ENCODE assay signal across 8 cellular contexts in genomic region chr15:99925661-99926461, GRCh38.
DNase-seq lines count a peak whose midpoint lies in the region; ATAC-seq and TF ChIP-seq lines count a peak whose summit lies in the region.

No MANE protein-coding gene starts in this region.

- peaks cover 18% of the 10 kb centered on the region for H3K4me1 ChIP-seq in CD8-positive, alpha-beta T cell (ENCODE audit: insufficient read depth, low read length)
- peaks cover 14% of the 10 kb centered on the region for H3K4me1 ChIP-seq in mammary epithelial cell (ENCODE audit: insufficient read depth, low read length)

- H3K9ac ChIP-seq in mammary epithelial cell (ENCODE audit: insufficient read depth, low read length), result no peak overlapping the region

- H3K79me2 ChIP-seq in mammary epithelial cell (ENCODE audit: insufficient read depth, low read length), result no peaks in the 10 kb centered on the region

- TF ChIP-seq CTCF in CD8-positive, alpha-beta T cell (IDR thresholded peaks at IDR 0.05), result no peak
- TF ChIP-seq CTCF in WTC11 (IDR thresholded peaks at IDR 0.05) (no peak), mammary epithelial cell (conservative IDR thresholded peaks at IDR 0.05 in 1 of 2, IDR thresholded peaks at IDR 0.05 in 1 of 2; ENCODE audit: extremely low read depth in 1 of 2, insufficient read depth in 1 of 2, low read depth in 1 of 2, low read length in 2 of 2) (no peak)

- in situ Hi-C loops in mammary epithelial cell (cut with MboI; ENCODE audit: low sequenced_read_pairs in 2 of 2), result loop anchor here in 1 of 2 donors (5.0 kb wide), 1 partner anchor 411 kb away; no protein-coding TSS in a partner anchor

- H3K36me3 ChIP-seq in CD8-positive, alpha-beta T cell (ENCODE audit: insufficient read depth, low read length), result no peaks in the 10 kb centered on the region
- no peaks in the 10 kb centered on the region for H3K36me3 ChIP-seq in mammary epithelial cell (ENCODE audit: insufficient read depth, low read length)

- peak; percentile 51 to 89 (median 72) for DNase-seq in CD8-positive, alpha-beta T cell
- peak; percentile 61 for DNase-seq in WTC11 (ENCODE audit: low spot score)
- DNase-seq in mammary epithelial cell, result peak; percentile 46
- peak; percentile 67 to 83 for DNase-seq in left colon
- DNase-seq in stimulated activated CD4-positive, alpha-beta T cell treated with anti-CD3 and anti-CD28 coated beads, Interleukin-4, amount 100 ng/mL, for 1 hour, result peak; percentile 71
- DNase-seq in OCI-M2 (lab: John Stamatoyannopoulos, UW; ENCODE audit: unreplicated experiment), result no peak

- no peaks in the 10 kb centered on the region for H4K20me1 ChIP-seq in mammary epithelial cell (ENCODE audit: insufficient read depth, low read length)

- no peaks in the 10 kb centered on the region for H3K9me3 Mint-ChIP-seq in CD8-positive, alpha-beta T cell
- H3K9me3 Mint-ChIP-seq in WTC11, result no peaks in the 10 kb centered on the region

- POLR2A ChIA-PET in CD8-positive, alpha-beta T cell (lab: Charles Lee), result interaction anchor here (0.8 to 2.2 kb wide), 5 partner anchors 405 to 676 kb away, joined by 3 to 8 read pairs (median 4); partner anchors contain the start of genes ASB7 and LINS1
- POLR2A ChIA-PET in WTC11 (lab: Charles Lee), result no interaction called here

- no TSS peak for BruUV-seq in mammary epithelial cell (replicated peaks; lab: Mats Ljungman, UMichigan)

- CTCF ChIA-PET in CD8-positive, alpha-beta T cell (lab: Charles Lee), result interaction anchor here (0.8 to 3.1 kb wide), 4 partner anchors 26 to 424 kb away, joined by 3 to 19 read pairs (median 10); no protein-coding TSS in a partner anchor
- CTCF ChIA-PET in WTC11 (lab: Charles Lee) (interaction anchor here (1.1 to 1.7 kb wide), 4 partner anchors 57 to 424 kb away, joined by 6 to 14 read pairs (median 10); no protein-coding TSS in a partner anchor), mammary epithelial cell (lab: Charles Lee; ENCODE audit: low non-redundant PET) (interaction anchor here (1.1 kb wide), 1 partner anchor 425 kb away, joined by 3 read pairs; no protein-coding TSS in a partner anchor)

- WGBS in mammary epithelial cell (ENCODE audit: low coverage, missing lambda C conversion rate), result 12% methylated on average over 7 of the region's 33 CpGs

- peak overlapping the region; percentile 94 for H3K4me2 ChIP-seq in mammary epithelial cell (ENCODE audit: insufficient read depth, low read depth, low read length)

- H3K27me3 ChIP-seq in CD8-positive, alpha-beta T cell (ENCODE audit: insufficient read depth, low read length), result no peaks in the 10 kb centered on the region
- H3K27me3 ChIP-seq in mammary epithelial cell (ENCODE audit: insufficient read depth, low read length), result no peaks in the 10 kb centered on the region

- H3K36me3 Mint-ChIP-seq in CD8-positive, alpha-beta T cell, result no peaks in the 10 kb centered on the region
- no peaks in the 10 kb centered on the region for H3K36me3 Mint-ChIP-seq in WTC11

- dilution Hi-C loops in mammary epithelial cell (cut with HindIII; ENCODE audit: low sequenced_read_pairs), result loop anchor here (25.0 kb wide), 1 partner anchor 411 kb away; the partner anchor contains the start of gene ADAMTS17

- H3K4me3 ChIP-seq in CD8-positive, alpha-beta T cell (ENCODE audit: low read depth, low read length), result peak overlapping the region; percentile 60
- peak overlapping the region; percentile 48 to 53 (median 48) for H3K4me3 ChIP-seq in mammary epithelial cell (replicated peaks in 1 of 3; ENCODE audit: insufficient read depth in 1 of 3, low read depth in 2 of 3, low read length in 3 of 3)

- no peaks in the 10 kb centered on the region for H3K9me3 ChIP-seq in CD8-positive, alpha-beta T cell (ENCODE audit: low read length)
- H3K9me3 ChIP-seq in mammary epithelial cell (replicated peaks; ENCODE audit: insufficient read depth, low read length), result no peaks in the 10 kb centered on the region

- H3K4me1 Mint-ChIP-seq in CD8-positive, alpha-beta T cell (ENCODE audit: low read depth), result peaks cover 20% of the 10 kb centered on the region
- H3K4me1 Mint-ChIP-seq in WTC11, result peaks cover 29% of the 10 kb centered on the region

- peak; percentile 78 for ATAC-seq in CD8-positive, alpha-beta T cell
- ATAC-seq in HG03342 (IDR thresholded peaks at IDR 0.05; ENCODE audit: unreplicated experiment) (peak; percentile 37), WTC11 (peak; percentile 46), left colon (peak; percentile 84), GM21447 (IDR thresholded peaks at IDR 0.05; ENCODE audit: unreplicated experiment) (no peak)

- intact Hi-C loops in CD8-positive, alpha-beta T cell (cut with DNase I, micrococcal nuclease), result loop anchor here (2.0 to 10.0 kb wide), 12 partner anchors 111 to 1964 kb away; partner anchors contain the start of genes LRRC28 (in 2 of the 2), LYSMD4 (in 2 of the 2), ARRDC4 (in 1 of the 2) and IGF1R (in 1 of the 2)
- intact Hi-C loops in mammary epithelial cell (cut with micrococcal nuclease) (loop anchor here (10.0 kb wide), 1 partner anchor 679 kb away; the partner anchor contains the start of genes ASB7 and LINS1), left colon (cut with DNase I, micrococcal nuclease) (no loop called here)

- H3K4me3 Mint-ChIP-seq in CD8-positive, alpha-beta T cell, result peak overlapping the region; percentile 82
- H3K4me3 Mint-ChIP-seq in WTC11, result peak overlapping the region; percentile 82

- H3K27me3 Mint-ChIP-seq in CD8-positive, alpha-beta T cell (ENCODE audit: low read depth), result peaks cover 11% of the 10 kb centered on the region
- H3K27me3 Mint-ChIP-seq in WTC11 (ENCODE audit: low read depth), result peaks cover 37% of the 10 kb centered on the region

- peak overlapping the region; percentile 50 for H3K27ac ChIP-seq in CD8-positive, alpha-beta T cell (ENCODE audit: low read depth, low read length)
- no peak overlapping the region for H3K27ac ChIP-seq in mammary epithelial cell (ENCODE audit: insufficient read depth, low read depth, low read length)

- H2AFZ ChIP-seq in mammary epithelial cell (ENCODE audit: low read depth, low read length), result peak overlapping the region; percentile 83

- peak overlapping the region; percentile 89 for H3K27ac Mint-ChIP-seq in CD8-positive, alpha-beta T cell
- no peak overlapping the region for H3K27ac Mint-ChIP-seq in WTC11

TF ChIP-seq in WTC11, 78 proteins besides CTCF, POLR2A, EP300 and RAD21:
- no peak for TF ChIP-seq ARID4B (CRISPR knock-in tag; IDR thresholded peaks at IDR 0.05; ENCODE audit: borderline replicate concordance)
- 0 out of 2 replicates have a peak, but pooled peaks have one; percentile 21 for TF ChIP-seq SMAD3 (CRISPR knock-in tag; IDR thresholded peaks at IDR 0.05; ENCODE audit: borderline replicate concordance)
TF ChIP-seq in WTC11: peak in this region for 1.

Comparison
In these comparisons a context has a peak if more than half of its experiments do, and no peak if none do; other contexts are left out.
1. intact Hi-C loops: an anchor here in CD8-positive, alpha-beta T cell (2.0 to 10.0 kb wide) and mammary epithelial cell (10.0 kb wide); none called in left colon.